Comparison of ENCODE assay signal across 2 cellular contexts in genomic region chr17:50039058-50039457, GRCh38.
TF ChIP-seq lines count a peak whose summit lies in the region.

No MANE protein-coding gene starts in this region.

TF ChIP-seq in SK-N-SH, 30 proteins besides CTCF, POLR2A, EP300 and RAD21 (continued from another document):
- TF ChIP-seq REST (IDR thresholded peaks at IDR 0.05; ENCODE audit: low read depth, low read length) (no peak), FOSL2 (IDR thresholded peaks at IDR 0.05; ENCODE audit: borderline replicate concordance, low read depth) (no peak), IRF3 (IDR thresholded peaks at IDR 0.05; ENCODE audit: low read depth, low read length) (no peak), FOXM1 (IDR thresholded peaks at IDR 0.05; ENCODE audit: low read depth) (no peak), FOXJ3 (CRISPR knock-in tag; IDR thresholded peaks at IDR 0.05) (no peak), NRF1 (IDR thresholded peaks at IDR 0.05; ENCODE audit: low read depth, low read length) (no peak), YY1 (IDR thresholded peaks at IDR 0.05; ENCODE audit: low read depth) (no peak)
TF ChIP-seq in SK-N-SH: peak in this region for 0.

TF ChIP-seq in SK-N-SH treated with all-trans-retinoic acid at 6 μM for 48 hours, 23 proteins besides CTCF, POLR2A, EP300 and RAD21 (continued from another document):
- TF ChIP-seq TCF4 (CRISPR knock-in tag; IDR thresholded peaks at IDR 0.05; ENCODE audit: borderline replicate concordance) = no peak
- TF ChIP-seq TSHZ2 (CRISPR knock-in tag; IDR thresholded peaks at IDR 0.05) = no peak
- no peak for TF ChIP-seq ARNTL (CRISPR knock-in tag; IDR thresholded peaks at IDR 0.05; ENCODE audit: borderline replicate concordance, low read depth)
- TF ChIP-seq ESRRG (CRISPR knock-in tag; IDR thresholded peaks at IDR 0.05) = no peak
